Comparison of ENCODE assay signal across 8 cellular contexts in genomic region chr1:111989531-111990025, GRCh38. TPM values are rescaled to one million over a fixed set of nuclear protein-coding genes. Genes with fewer than 3 reads are reported as not detected.
DNase-seq lines count a peak whose midpoint lies in the region; ATAC-seq, FAIRE-seq and TF ChIP-seq lines count a peak whose summit lies in the region.

TSS of gene KCND3 (minus strand) at chr1:111989668.

- in situ Hi-C loops in HAP-1 (cut with MboI; ENCODE audit: low sequenced_read_pairs) = no loop called here

- TF ChIP-seq CTCF in left ventricle myocardium inferior (IDR thresholded peaks at IDR 0.05; ENCODE audit: borderline replicate concordance) = no peak
- no peak for TF ChIP-seq CTCF in D721Med (IDR thresholded peaks at IDR 0.05; ENCODE audit: insufficient read depth, missing control alignments)

- peak within 1 kb of the TSS; percentile 86 for H3K27ac ChIP-seq in left ventricle myocardium inferior (replicated peaks)
- H3K27ac ChIP-seq in trophoblast cell (ENCODE audit: low read depth, low read length) = no peak within 1 kb of the TSS

- no peaks in the 10 kb centered on the region for H3K36me3 ChIP-seq in HAP-1 (replicated peaks)
- H3K36me3 ChIP-seq in left ventricle myocardium inferior = no peaks in the 10 kb centered on the region
- H3K36me3 ChIP-seq in trophoblast cell (ENCODE audit: control insufficient read depth in 1 of 2, insufficient read depth in 2 of 2, low read length in 2 of 2) = no peaks in the 10 kb centered on the region

- H3K4ac ChIP-seq in trophoblast cell (ENCODE audit: low read depth, low read length) = no peak within 1 kb of the TSS

- H3K9me3 Mint-ChIP-seq in activated naive CD8-positive, alpha-beta T cell treated with anti-CD3 and anti-CD28 coated beads, Interleukin-2, amount 10 ng/mL, durations not matched to agents 7 days and 5 days = no peaks in the 10 kb centered on the region

- H2BK120ac ChIP-seq in trophoblast cell (ENCODE audit: insufficient read depth, low read length, poor library complexity) = no peak within 1 kb of the TSS

- ATAC-seq in activated naive CD8-positive, alpha-beta T cell treated with anti-CD3 and anti-CD28 coated beads, Interleukin-2, amount 10 ng/mL, durations not matched to agents 7 days and 5 days (ENCODE audit: low read depth) = peak; percentile 53
- no peak for ATAC-seq in HG03196 (IDR thresholded peaks at IDR 0.05; ENCODE audit: unreplicated experiment)
- ATAC-seq in activated CD4-positive, CD25-positive, alpha-beta regulatory T cell treated with anti-CD3 and anti-CD28 coated beads, Interleukin-2, amount 50 U/mL, for 24 hours = no peak

- no peak within 1 kb of the TSS for H2AK5ac ChIP-seq in trophoblast cell (ENCODE audit: low read length)

- no peaks in the 10 kb centered on the region for H3K9me3 ChIP-seq in HAP-1
- no peaks in the 10 kb centered on the region for H3K9me3 ChIP-seq in left ventricle myocardium inferior (replicated peaks)
- H3K9me3 ChIP-seq in trophoblast cell (ENCODE audit: insufficient read depth, low read depth, low read length) = peaks cover 4% of the 10 kb centered on the region

- no CpG with 5 or more reads among the region's 83 CpGs for WGBS in trophoblast cell (ENCODE audit: extremely low coverage, insufficient coverage, insufficient read length)

- no peak within 1 kb of the TSS for H4K91ac ChIP-seq in trophoblast cell (ENCODE audit: low read depth, low read length)

- POLR2A ChIA-PET in activated naive CD8-positive, alpha-beta T cell treated with anti-CD3 and anti-CD28 coated beads, Interleukin-2, amount 10 ng/mL, durations not matched to agents 7 days and 5 days (lab: Charles Lee) = no interaction called here

- no peak within 1 kb of the TSS for H3K14ac ChIP-seq in trophoblast cell (ENCODE audit: low read length)

- H3K79me1 ChIP-seq in trophoblast cell (ENCODE audit: low read length) = no peaks in the 10 kb centered on the region

- FAIRE-seq in D721Med (lab: Jason Lieb, UNC) = no peak

- H4K8ac ChIP-seq in trophoblast cell (ENCODE audit: low read depth, low read length) = no peak within 1 kb of the TSS

- H2BK5ac ChIP-seq in trophoblast cell (ENCODE audit: low read depth, low read length, poor library complexity) = no peak within 1 kb of the TSS

- H3K4me1 ChIP-seq in HAP-1 (peaks cover 6% of the 10 kb centered on the region), left ventricle myocardium inferior (peaks cover 70% of the 10 kb centered on the region), trophoblast cell (ENCODE audit: control insufficient read depth in 1 of 2, insufficient read depth in 2 of 2, low read length in 2 of 2) (peaks cover 5 to 12% of the 10 kb centered on the region in 2 experiments)

- DNase-seq in AG20443 (ENCODE audit: low spot score) (peak; percentile 79), HAP-1 (ENCODE audit: low spot score in 2 of 2) (peak in 1 of 2 experiments; percentile 35), left ventricle myocardium inferior (peak; percentile 53), trophoblast cell (peak in 1 of 2 donors; percentile 13), D721Med (ENCODE audit: insufficient read length, low spot score) (no peak)
- DNase-seq in activated naive CD8-positive, alpha-beta T cell treated with anti-CD3 and anti-CD28 coated beads, Interleukin-2, amount 10 ng/mL, durations not matched to agents 7 days and 5 days = peak; percentile 43

- H3K27me3 ChIP-seq in HAP-1 (ENCODE audit: low read depth) (peaks cover 16% of the 10 kb centered on the region), left ventricle myocardium inferior (ENCODE audit: low read depth) (peaks cover 43% of the 10 kb centered on the region), trophoblast cell (ENCODE audit: insufficient read depth, low read length) (peaks cover 49% of the 10 kb centered on the region)

- intact Hi-C loops in left ventricle myocardium inferior (cut with micrococcal nuclease) = no loop called here

- peaks cover 68% of the 10 kb centered on the region for H3K27me3 Mint-ChIP-seq in activated naive CD8-positive, alpha-beta T cell treated with anti-CD3 and anti-CD28 coated beads, Interleukin-2, amount 10 ng/mL, durations not matched to agents 7 days and 5 days

- H3K36me3 Mint-ChIP-seq in activated naive CD8-positive, alpha-beta T cell treated with anti-CD3 and anti-CD28 coated beads, Interleukin-2, amount 10 ng/mL, durations not matched to agents 7 days and 5 days = no peaks in the 10 kb centered on the region

- peak within 1 kb of the TSS; percentile 58 for H3K4me3 Mint-ChIP-seq in activated naive CD8-positive, alpha-beta T cell treated with anti-CD3 and anti-CD28 coated beads, Interleukin-2, amount 10 ng/mL, durations not matched to agents 7 days and 5 days

- peak within 1 kb of the TSS; percentile 85 for H3K4me2 ChIP-seq in trophoblast cell (ENCODE audit: low read length)

- H2BK12ac ChIP-seq in trophoblast cell (ENCODE audit: low read length) = no peak within 1 kb of the TSS

- peaks cover 6% of the 10 kb centered on the region for H3K4me1 Mint-ChIP-seq in activated naive CD8-positive, alpha-beta T cell treated with anti-CD3 and anti-CD28 coated beads, Interleukin-2, amount 10 ng/mL, durations not matched to agents 7 days and 5 days

- H3K27ac Mint-ChIP-seq in activated naive CD8-positive, alpha-beta T cell treated with anti-CD3 and anti-CD28 coated beads, Interleukin-2, amount 10 ng/mL, durations not matched to agents 7 days and 5 days = no peak within 1 kb of the TSS

- H3K79me2 ChIP-seq in trophoblast cell (ENCODE audit: control insufficient read depth, insufficient read depth, low read length, poor library complexity) = no peaks in the 10 kb centered on the region

- no peak within 1 kb of the TSS for H2AFZ ChIP-seq in trophoblast cell (ENCODE audit: insufficient read depth, low read length, poor library complexity)

- H4K12ac ChIP-seq in trophoblast cell (ENCODE audit: low read depth, low read length) = no peak within 1 kb of the TSS

- H3K4me3 ChIP-seq in HAP-1 = peak within 1 kb of the TSS; percentile 36
- peak within 1 kb of the TSS; percentile 75 for H3K4me3 ChIP-seq in left ventricle myocardium inferior
- peak within 1 kb of the TSS; percentile 64 for H3K4me3 ChIP-seq in trophoblast cell (ENCODE audit: low read depth, low read length)

- H3K9ac ChIP-seq in trophoblast cell (ENCODE audit: low read length) = no peak within 1 kb of the TSS

- no peak within 1 kb of the TSS for H3K18ac ChIP-seq in trophoblast cell (ENCODE audit: low read length)

- no peak within 1 kb of the TSS for H3K23ac ChIP-seq in trophoblast cell (ENCODE audit: low read length)

RNA-seq across cellular contexts. Expression of gene KCND3, which starts in this region (rescaled TPM):
- not detected for total RNA-seq in activated naive CD8-positive, alpha-beta T cell treated with anti-CD3 and anti-CD28 coated beads, Interleukin-2, amount 10 ng/mL, durations not matched to agents 7 days and 5 days
- total RNA-seq in left ventricle myocardium inferior = 19.2 TPM
- 0.03 and 0.06 TPM in 2 replicates for polyA plus RNA-seq in trophoblast cell (2013)

Comparison
In these comparisons a context has a peak if more than half of its experiments do, and no peak if none do; other contexts are left out.
1. RNA of gene KCND3 (total RNA-seq): 19.2 TPM in left ventricle myocardium inferior (single experiment); not detected in activated naive CD8-positive, alpha-beta T cell treated with anti-CD3 and anti-CD28 coated beads, Interleukin-2, amount 10 ng/mL, durations not matched to agents 7 days and 5 days; every median in the first group is over 10 times any median in the second.
2. Peak in DNase-seq and ATAC-seq in activated naive CD8-positive, alpha-beta T cell treated with anti-CD3 and anti-CD28 coated beads, Interleukin-2, amount 10 ng/mL, durations not matched to agents 7 days and 5 days; RNA of the gene not detected or under 1 TPM.
3. Peak in every context shown above with its lines, with median percentiles within 50 percentile points of each other: H3K4me3 ChIP-seq.